Comparison of ENCODE assay signal across 13 cellular contexts in the genomic region with DNA sequence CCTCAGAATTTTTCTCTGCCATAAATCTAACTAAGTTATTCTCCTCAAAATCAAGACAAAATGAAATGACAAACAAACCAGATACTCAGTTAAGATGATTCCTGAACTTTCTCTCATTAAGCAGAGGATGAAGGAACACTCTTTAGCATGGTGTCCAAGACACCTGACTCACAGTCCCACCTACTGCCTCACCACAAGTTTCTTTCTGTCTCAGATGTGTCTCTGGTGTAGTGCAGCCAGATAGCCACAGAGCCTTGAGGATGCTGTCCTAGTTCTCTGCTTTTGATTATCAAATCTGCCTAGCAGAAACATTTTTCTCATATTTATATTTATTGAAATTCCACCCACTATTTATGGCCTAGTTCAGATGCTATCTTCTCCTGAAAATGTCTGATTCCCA.
DNase-seq lines count a peak whose midpoint lies in the region; ATAC-seq and TF ChIP-seq lines count a peak whose summit lies in the region.
"Had no signal": no experiment of that assay in that cellular context is flagged by ENCODE, and none has a peak within 500 bp of the region (broad histone marks: within the 10 kb centered on the region; RNA-seq: fewer than 3 reads in every experiment).

No MANE protein-coding gene starts in this region.

- no peaks in the 10 kb centered on the region for H3K9me2 ChIP-seq in GM23338 (ENCODE audit: insufficient read depth)

- no peak overlapping the region for H3K4me2 ChIP-seq in GM23338

- peaks cover 38% of the 10 kb centered on the region for H3K4me1 ChIP-seq in GM23338 (ENCODE audit: insufficient read depth)

- intact Hi-C loops in MCF 10A (cut with micrococcal nuclease), result no loop called here

- H3K27me3 Mint-ChIP-seq in GM23338 (ENCODE audit: insufficient read depth, low read depth, poor library complexity), result no peaks in the 10 kb centered on the region
- peaks cover 16% of the 10 kb centered on the region for H3K27me3 Mint-ChIP-seq in MCF 10A (ENCODE audit: insufficient read depth, unreplicated experiment)

- H3K36me3 ChIP-seq in GM23338 (ENCODE audit: insufficient read depth), result no peaks in the 10 kb centered on the region
- H3K36me3 ChIP-seq: right lobe of liver had no signal

- H2AFZ ChIP-seq in GM23338, result no peak overlapping the region

- no peaks in the 10 kb centered on the region for H3F3A ChIP-seq in GM23338 (replicated peaks; ENCODE audit: low read depth)

- no peaks in the 10 kb centered on the region for H4K20me1 ChIP-seq in GM23338 (replicated peaks; ENCODE audit: insufficient read depth)

- H3K27ac Mint-ChIP-seq in GM23338 (no peak overlapping the region), MCF 10A (ENCODE audit: low read depth, unreplicated experiment) (no peak overlapping the region)
- H3K27ac Mint-ChIP-seq: activated naive CD8-positive, alpha-beta T cell treated with anti-CD3 and anti-CD28 coated beads, Interleukin-2, amount 10 ng/mL, durations not matched to agents 7 days and 5 days had no signal

- ATAC-seq in GM18499 (IDR thresholded peaks at IDR 0.05; ENCODE audit: insufficient read depth, unreplicated experiment) (peak; percentile 98), GM19438 (IDR thresholded peaks at IDR 0.05; ENCODE audit: low read depth, unreplicated experiment) (peak; percentile 89), HG02759 (IDR thresholded peaks at IDR 0.05; ENCODE audit: unreplicated experiment) (peak; percentile 99), HG03432 (IDR thresholded peaks at IDR 0.05; ENCODE audit: unreplicated experiment) (peak; percentile 95), GM23338 (no peak)

- CTCF ChIA-PET in MCF 10A (lab: Yijun Ruan, JAX), result interaction anchor here (0.7 kb wide), 1 partner anchor 145 kb away, joined by 4 read pairs; no protein-coding TSS in a partner anchor

- H3K79me2 ChIP-seq in GM23338 (replicated peaks; ENCODE audit: insufficient read depth), result no peaks in the 10 kb centered on the region

- H3K9me3 Mint-ChIP-seq in GM23338 (peaks cover 7% of the 10 kb centered on the region; the same call in 1 of the 3 replicates), MCF 10A (ENCODE audit: unreplicated experiment) (peaks cover 15% of the 10 kb centered on the region)

- DNase-seq in GM23338 (ENCODE audit: low spot score) (no peak), MCF 10A (ENCODE audit: unreplicated experiment) (no peak)
- DNase-seq in activated T-cell treated with anti-CD3 and anti-CD28 coated beads, Interleukin-2, amount 50 U/mL, for 1 hour, result no peak
- DNase-seq in activated CD4-positive, alpha-beta T cell treated with anti-CD3 and anti-CD28 coated beads for 4 hours, result no peak
- DNase-seq: activated CD8-positive, alpha-beta memory T cell treated with anti-CD3 and anti-CD28 coated beads for 24 hours; activated naive CD8-positive, alpha-beta T cell treated with anti-CD3 and anti-CD28 coated beads, Interleukin-2, amount 10 ng/mL, durations not matched to agents 7 days and 5 days; Kasumi-1; NCI-H2171 treated with DMSO at 0.1 percent for 48 hours had no signal

- H3K27me3 ChIP-seq in GM23338 (ENCODE audit: insufficient read depth), result no peaks in the 10 kb centered on the region
- H3K27me3 ChIP-seq: right lobe of liver had no signal

- peaks cover 39% of the 10 kb centered on the region for H3K4me1 Mint-ChIP-seq in GM23338
- H3K4me1 Mint-ChIP-seq in MCF 10A (ENCODE audit: insufficient read depth, unreplicated experiment), result no peaks in the 10 kb centered on the region

- H3K4me3 Mint-ChIP-seq in GM23338, result no peak overlapping the region
- no peak overlapping the region for H3K4me3 Mint-ChIP-seq in MCF 10A (ENCODE audit: unreplicated experiment)
- H3K4me3 Mint-ChIP-seq: activated naive CD8-positive, alpha-beta T cell treated with anti-CD3 and anti-CD28 coated beads, Interleukin-2, amount 10 ng/mL, durations not matched to agents 7 days and 5 days had no signal

- H3K36me3 Mint-ChIP-seq in GM23338 (ENCODE audit: low read depth) (no peaks in the 10 kb centered on the region), MCF 10A (ENCODE audit: insufficient read depth, unreplicated experiment) (no peaks in the 10 kb centered on the region)
- H3K36me3 Mint-ChIP-seq: activated naive CD8-positive, alpha-beta T cell treated with anti-CD3 and anti-CD28 coated beads, Interleukin-2, amount 10 ng/mL, durations not matched to agents 7 days and 5 days had no signal

- no peak overlapping the region for H3K27ac ChIP-seq in GM23338 (ENCODE audit: low read depth)

- TF ChIP-seq CTCF in GM23338 (conservative IDR thresholded peaks at IDR 0.05; ENCODE audit: low read depth in 2 of 2) (no peak), MCF 10A (IDR thresholded peaks at IDR 0.05; ENCODE audit: unreplicated experiment) (no peak)

- no peak overlapping the region for H3K4me3 ChIP-seq in GM23338
- H3K4me3 ChIP-seq: right lobe of liver had no signal

- POLR2A ChIA-PET in MCF 10A (lab: Yijun Ruan, JAX), result no interaction called here

- BruUV-seq in MCF 10A (replicated peaks; lab: Mats Ljungman, UMichigan), result no TSS peak

TF ChIP-seq in GM23338, 12 proteins besides CTCF, POLR2A, EP300 and RAD21 (continues in another document):
- TF ChIP-seq ZNF114 (CRISPR knock-in tag; IDR thresholded peaks at IDR 0.05) (no peak), STAT1 (IDR thresholded peaks at IDR 0.05; ENCODE audit: unreplicated experiment) (no peak), ZNF462 (CRISPR knock-in tag; IDR thresholded peaks at IDR 0.05) (no peak), ETS1 (IDR thresholded peaks at IDR 0.05) (no peak)
